ENCODE assay signal across 8 cellular contexts in genomic region chr11:75554258-75555022, GRCh38. TPM values are rescaled to one million over a fixed set of nuclear protein-coding genes. Genes with fewer than 3 reads are reported as not detected.
DNase-seq lines count a peak whose midpoint lies in the region; TF ChIP-seq lines count a peak whose summit lies in the region.

No MANE protein-coding gene starts in this region.

- TF ChIP-seq CTCF in coronary artery (IDR thresholded peaks at IDR 0.05) = no peak
- no peak for TF ChIP-seq CTCF in liver (IDR thresholded peaks at IDR 0.05; ENCODE audit: low read depth, low read length, missing input control)
- no peak for TF ChIP-seq CTCF in testis (IDR thresholded peaks at IDR 0.05)
- TF ChIP-seq CTCF in GM13977 (IDR thresholded peaks at IDR 0.05; ENCODE audit: extremely low read depth, insufficient read depth, missing control alignments) = no peak

- DNase-seq in AG08395 (ENCODE audit: low spot score) (peak; percentile 96), NCI-H2171 (lab: John Stamatoyannopoulos, UW) (peak; percentile 55), coronary artery (ENCODE audit: low spot score) (peak; percentile 99), testis (peak; percentile 88), GM19240 (ENCODE audit: insufficient read length, low spot score) (no peak), GM13977 (ENCODE audit: low spot score) (no peak), OCI-M2 (lab: John Stamatoyannopoulos, UW; ENCODE audit: unreplicated experiment) (no peak)

- H3K36me3 ChIP-seq in liver (ENCODE audit: control insufficient read depth in 4 of 4, insufficient read depth in 3 of 4, low read depth in 1 of 4, low read length in 3 of 4) (no peaks in the 10 kb centered on the region), testis (ENCODE audit: low read depth, missing control alignments) (no peaks in the 10 kb centered on the region)

- peak overlapping the region; percentile 89 to 94 for H3K27ac ChIP-seq in coronary artery
- peak overlapping the region; percentile 51 to 79 for H3K27ac ChIP-seq in liver (ENCODE audit: low read depth in 1 of 2, low read length in 2 of 2)
- peak overlapping the region; percentile 78 to 82 for H3K27ac ChIP-seq in testis

- WGBS in liver = 76% methylated on average over 21 of the region's 21 CpGs
- WGBS in testis, 2 donors = 37 to 58% methylated on average over 2 to 21 of the region's 21 CpGs

- TF ChIP-seq POLR2A in testis (IDR thresholded peaks at IDR 0.05) = no peak

- in situ Hi-C loops in GM13977 (cut with MboI; ENCODE audit: low pct_unique_long_range_greater_than_20kb, low sequenced_read_pairs, unreplicated experiment) = no loop called here

- peak overlapping the region; percentile 53 for H3K4me3 ChIP-seq in coronary artery
- H3K4me3 ChIP-seq in liver (ENCODE audit: low read depth in 1 of 3, low read length in 3 of 3) = no peak overlapping the region
- H3K4me3 ChIP-seq in testis = no peak overlapping the region

- H3K9me3 ChIP-seq in liver (ENCODE audit: control insufficient read depth in 4 of 4, low read length in 3 of 4) (no peaks in the 10 kb centered on the region), testis (no peaks in the 10 kb centered on the region)

- no peak for TF ChIP-seq RAD21 in liver (IDR thresholded peaks at IDR 0.05)

- H3K27me3 ChIP-seq in liver (ENCODE audit: control insufficient read depth in 4 of 4, insufficient read depth in 4 of 4, low read length in 3 of 4) (no peaks in the 10 kb centered on the region), testis (no peaks in the 10 kb centered on the region)

- H3K4me1 ChIP-seq in liver (ENCODE audit: control insufficient read depth in 4 of 4, insufficient read depth in 4 of 4, low read length in 3 of 4) = peaks cover 0 to 2% (median 0%) of the 10 kb centered on the region in 4 donors
- H3K4me1 ChIP-seq in testis = peaks cover 38% of the 10 kb centered on the region

- intact Hi-C loops in testis (cut with DNase I; ENCODE audit: low total_unique reads) = no loop called here

- no peak overlapping the region for H3K9ac ChIP-seq in liver (ENCODE audit: low read depth in 1 of 2, low read length in 2 of 2)

TF ChIP-seq in liver, 16 proteins besides CTCF, POLR2A, EP300 and RAD21:
- no peak for TF ChIP-seq YY1 (IDR thresholded peaks at IDR 0.05)
- no peak for TF ChIP-seq JUND (IDR thresholded peaks at IDR 0.05)
- TF ChIP-seq SP1 (IDR thresholded peaks at IDR 0.05) = peak; percentile 49

RNA-seq across cellular contexts. Expression of gene SERPINH1, which starts 7.6 kb away (rescaled TPM):
- total RNA-seq in liver (100 to 1,000 TPM in 1 of 2 donors, 10 to 100 TPM in 1; 95.3 to 118 TPM), testis (100 to 1,000 TPM; 122 to 178 TPM)
- polyA plus RNA-seq in liver (10 to 100 TPM in 1 of 2 donors, 1 to 10 TPM in 1; 5.0 to 42.1 TPM), testis (ENCODE audit: insufficient read depth, low read depth, low replicate concordance) (92.2 TPM)

RNA-seq across cellular contexts. Expression of gene GDPD5, which starts 28.7 kb away (rescaled TPM):
- total RNA-seq in liver = 10 to 100 TPM in 1 of 2 donors, 1 to 10 TPM in 1; 4.8 to 22.8 TPM
- polyA plus RNA-seq in liver = 1 to 10 TPM; 3.0 to 3.7 TPM
- total RNA-seq in testis = 10 to 100 TPM; 43.3 to 99.5 TPM
- 65.8 TPM for polyA plus RNA-seq in testis (ENCODE audit: insufficient read depth, low read depth, low replicate concordance)

Comparison
In these comparisons a context has a peak if more than half of its experiments do, and no peak if none do; other contexts are left out.
1. DNase-seq: peak in AG08395 (single experiment), NCI-H2171 (single experiment), coronary artery (single experiment) and testis (single experiment); none in GM19240 (single experiment), GM13977 (single experiment) and OCI-M2 (single experiment).
2. Peak in every context shown above with its lines, with median percentiles within 50 percentile points of each other: H3K27ac ChIP-seq.